In genomic region chr11:123560001-123560400, GRCh38 we compare ENCODE assay signal across 8 cellular contexts.
DNase-seq lines count a peak whose midpoint lies in the region; ATAC-seq and TF ChIP-seq lines count a peak whose summit lies in the region.

No MANE protein-coding gene starts in this region.

- peak overlapping the region; percentile 78 for H3K4me3 Mint-ChIP-seq in activated naive CD8-positive, alpha-beta T cell treated with anti-CD3 and anti-CD28 coated beads, Interleukin-2, amount 10 ng/mL, durations not matched to agents 7 days and 5 days

- no peaks in the 10 kb centered on the region for H3F3A ChIP-seq in MM.1S (ENCODE audit: insufficient read depth, low read length)

- H3K27ac ChIP-seq in MM.1S (ENCODE audit: low read length) (no peak overlapping the region), hepatocyte (peak overlapping the region; percentile 31)

- H3K9me3 Mint-ChIP-seq in activated naive CD8-positive, alpha-beta T cell treated with anti-CD3 and anti-CD28 coated beads, Interleukin-2, amount 10 ng/mL, durations not matched to agents 7 days and 5 days = no peaks in the 10 kb centered on the region

- POLR2A ChIA-PET in activated naive CD8-positive, alpha-beta T cell treated with anti-CD3 and anti-CD28 coated beads, Interleukin-2, amount 10 ng/mL, durations not matched to agents 7 days and 5 days (lab: Charles Lee) = interaction anchor here (0.6 kb wide), 1 partner anchor 310 kb away, joined by 3 read pairs; no protein-coding TSS in a partner anchor

- DNase-seq in activated CD4-positive, CD25-positive, alpha-beta regulatory T cell (lab: John Stamatoyannopoulos, UW) = no peak
- DNase-seq in MM.1S = no peak
- peak; percentile 48 for DNase-seq in activated naive CD8-positive, alpha-beta T cell treated with anti-CD3 and anti-CD28 coated beads, Interleukin-2, amount 10 ng/mL, durations not matched to agents 7 days and 5 days
- peak; percentile 51 for DNase-seq in hepatocyte (ENCODE audit: low spot score)
- peak; percentile 86 for DNase-seq in retina
- no peak for DNase-seq in erythroblast (lab: John Stamatoyannopoulos, UW)

- H3K36me3 ChIP-seq in MM.1S (replicated peaks; ENCODE audit: insufficient read depth, low read length) (no peaks in the 10 kb centered on the region), hepatocyte (replicated peaks; ENCODE audit: insufficient read depth, low read depth) (no peaks in the 10 kb centered on the region)

- TF ChIP-seq CTCF in MM.1S (IDR thresholded peaks at IDR 0.05; ENCODE audit: low read length) = no peak
- TF ChIP-seq CTCF in hepatocyte (IDR thresholded peaks at IDR 0.05; ENCODE audit: poor library complexity) = no peak

- H3K9ac ChIP-seq in MM.1S (ENCODE audit: low read length) = no peak overlapping the region

- peak; percentile 62 to 64 for ATAC-seq in activated CD4-positive, CD25-positive, alpha-beta regulatory T cell treated with anti-CD3 and anti-CD28 coated beads, Interleukin-2, amount 50 U/mL, for 24 hours
- peak; percentile 87 for ATAC-seq in activated naive CD8-positive, alpha-beta T cell treated with anti-CD3 and anti-CD28 coated beads, Interleukin-2, amount 10 ng/mL, durations not matched to agents 7 days and 5 days (ENCODE audit: low read depth)
- no peak for ATAC-seq in HG02763 (IDR thresholded peaks at IDR 0.05; ENCODE audit: unreplicated experiment)

- no peak for TF ChIP-seq POLR2A in erythroblast (IDR thresholded peaks at IDR 0.05; ENCODE audit: low read length)

- 55% methylated on average over 23 of the region's 23 CpGs for WGBS in hepatocyte (ENCODE audit: low lambda C conversion rate, missing lambda C conversion rate)

- H4K20me1 ChIP-seq in MM.1S (ENCODE audit: insufficient read depth, low read length) (no peaks in the 10 kb centered on the region), hepatocyte (ENCODE audit: insufficient read depth, poor library complexity, severe bottlenecking) (no peaks in the 10 kb centered on the region)

- H3K27ac Mint-ChIP-seq in activated naive CD8-positive, alpha-beta T cell treated with anti-CD3 and anti-CD28 coated beads, Interleukin-2, amount 10 ng/mL, durations not matched to agents 7 days and 5 days = peak overlapping the region; percentile 54

- peaks cover 14% of the 10 kb centered on the region for H3K4me1 Mint-ChIP-seq in activated naive CD8-positive, alpha-beta T cell treated with anti-CD3 and anti-CD28 coated beads, Interleukin-2, amount 10 ng/mL, durations not matched to agents 7 days and 5 days

- H3K9me2 ChIP-seq in MM.1S (replicated peaks; ENCODE audit: insufficient read depth, low read length) (no peaks in the 10 kb centered on the region), hepatocyte (replicated peaks; ENCODE audit: insufficient read depth) (no peaks in the 10 kb centered on the region)

- H2AFZ ChIP-seq in MM.1S (ENCODE audit: low read length) = 0 out of 2 replicates have a peak overlapping the region, but pooled peaks have one; percentile 27
- peak overlapping the region; percentile 10 for H2AFZ ChIP-seq in hepatocyte

- H3K4me3 ChIP-seq in MM.1S (ENCODE audit: low read length) = peak overlapping the region; percentile 44; the same call in 1 of the 2 replicates
- H3K4me3 ChIP-seq in hepatocyte = no peak overlapping the region

- H3K4me1 ChIP-seq in MM.1S (ENCODE audit: low read length) (no peaks in the 10 kb centered on the region), hepatocyte (ENCODE audit: insufficient read depth) (peaks cover 21% of the 10 kb centered on the region)

- H3K27me3 ChIP-seq in MM.1S (replicated peaks; ENCODE audit: insufficient read depth, low read length) (peaks cover 20% of the 10 kb centered on the region; the same call in 1 of the 2 replicates), hepatocyte (no peaks in the 10 kb centered on the region)

- H3K4me2 ChIP-seq in MM.1S (ENCODE audit: low read depth, low read length) = peak overlapping the region; percentile 55
- peak overlapping the region; percentile 74 for H3K4me2 ChIP-seq in hepatocyte

- H3K36me3 Mint-ChIP-seq in activated naive CD8-positive, alpha-beta T cell treated with anti-CD3 and anti-CD28 coated beads, Interleukin-2, amount 10 ng/mL, durations not matched to agents 7 days and 5 days = peaks cover 1% of the 10 kb centered on the region

- H3K79me2 ChIP-seq in MM.1S (ENCODE audit: low read length) (no peaks in the 10 kb centered on the region), hepatocyte (no peaks in the 10 kb centered on the region)

- H3K27me3 Mint-ChIP-seq in activated naive CD8-positive, alpha-beta T cell treated with anti-CD3 and anti-CD28 coated beads, Interleukin-2, amount 10 ng/mL, durations not matched to agents 7 days and 5 days = no peaks in the 10 kb centered on the region

- H3K9me3 ChIP-seq in MM.1S (replicated peaks; ENCODE audit: insufficient read depth, low read length) (no peaks in the 10 kb centered on the region), hepatocyte (ENCODE audit: low read depth) (no peaks in the 10 kb centered on the region)

Comparison
In these comparisons a context has a peak if more than half of its experiments do, and no peak if none do; other contexts are left out.
1. DNase-seq: peak in activated naive CD8-positive, alpha-beta T cell treated with anti-CD3 and anti-CD28 coated beads, Interleukin-2, amount 10 ng/mL, durations not matched to agents 7 days and 5 days (single experiment), hepatocyte (single experiment) and retina (single experiment); none in activated CD4-positive, CD25-positive, alpha-beta regulatory T cell (0 of 4), MM.1S (single experiment) and erythroblast (0 of 2).